25 cellular contexts compared by ENCODE assay signal in the genomic region with DNA sequence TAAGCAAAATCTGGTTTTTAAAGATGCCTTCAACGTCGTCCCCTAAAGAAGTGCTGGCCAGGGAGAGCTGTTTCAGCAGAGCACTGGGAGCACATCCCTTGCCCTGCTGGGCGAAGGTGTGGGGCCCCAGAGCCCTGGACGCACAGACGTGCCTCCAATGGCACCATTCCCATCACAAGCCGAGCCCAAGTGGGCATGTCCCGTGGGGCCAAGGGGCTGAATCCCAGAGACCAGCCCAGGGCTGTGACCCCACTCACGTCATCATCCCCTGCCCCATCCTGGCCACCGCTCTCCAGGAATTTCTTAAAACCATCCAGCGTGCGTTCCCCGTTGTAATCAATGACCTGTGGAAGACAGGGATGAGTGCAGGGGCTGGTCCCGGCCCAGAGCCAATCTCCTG. TPM values are rescaled to one million over a fixed set of nuclear protein-coding genes. Genes with fewer than 3 reads are reported as not detected.
DNase-seq lines count a peak whose midpoint lies in the region; TF ChIP-seq lines count a peak whose summit lies in the region.
"Had no signal": no experiment of that assay in that cellular context is flagged by ENCODE, and none has a peak within 500 bp of the region (broad histone marks: within the 10 kb centered on the region; RNA-seq: fewer than 3 reads in every experiment).

No MANE protein-coding gene starts in this region.

- H3K27ac Mint-ChIP-seq in CD14-positive monocyte (peak overlapping the region in 4 of 7 donors; percentile 22 to 66 (median 50)), endothelial cell (ENCODE audit: unreplicated experiment) (no peak overlapping the region)
- H3K27ac Mint-ChIP-seq: CD4-positive, alpha-beta memory T cell had no signal

- TF ChIP-seq CTCF in CD14-positive monocyte (IDR thresholded peaks at IDR 0.05) (no peak), HL-60 (IDR thresholded peaks at IDR 0.05; ENCODE audit: insufficient read depth, low read length) (no peak), endothelial cell (IDR thresholded peaks at IDR 0.05; ENCODE audit: unreplicated experiment) (no peak)

- no peaks in the 10 kb centered on the region for H3K27me3 ChIP-seq in HL-60 (ENCODE audit: insufficient read depth, poor library complexity, severe bottlenecking)
- H3K27me3 ChIP-seq: BLaER1 treated with 17β-estradiol and CSF1 and Interleukin-3, amounts not matched to agents 10 nM and 100 nM; Peyer's patch had no signal

- H3K9me3 Mint-ChIP-seq in CD14-positive monocyte (peaks cover 0 to 2% (median 0%) of the 10 kb centered on the region in 7 donors), endothelial cell (ENCODE audit: unreplicated experiment) (no peaks in the 10 kb centered on the region)
- H3K9me3 Mint-ChIP-seq: IgD-negative memory B cell had no signal

- no peak overlapping the region for H3K4me3 ChIP-seq in HL-60 (replicated peaks; ENCODE audit: insufficient read depth, low read length)
- H3K4me3 ChIP-seq: A549; BLaER1 treated with 17β-estradiol and CSF1 and Interleukin-3, amounts not matched to agents 10 nM and 100 nM; GM23248; Peyer's patch; SK-N-MC had no signal

- H3K36me3 Mint-ChIP-seq in CD14-positive monocyte, result peaks cover 49 to 71% of the 10 kb centered on the region in 2 donors
- peaks cover 26% of the 10 kb centered on the region for H3K36me3 Mint-ChIP-seq in endothelial cell (ENCODE audit: low read depth, unreplicated experiment)
- H3K36me3 Mint-ChIP-seq: IgD-negative memory B cell had no signal

- H3K4me1 Mint-ChIP-seq in CD14-positive monocyte (peaks cover 17% of the 10 kb centered on the region), endothelial cell (ENCODE audit: unreplicated experiment) (no peaks in the 10 kb centered on the region)
- H3K4me1 Mint-ChIP-seq: CD4-positive, alpha-beta memory T cell; IgD-negative memory B cell had no signal

- no peak for DNase-seq in CD14-positive monocyte (ENCODE audit: low spot score)
- DNase-seq in HL-60 (ENCODE audit: low read depth in 1 of 2, low spot score in 1 of 2), result no peak
- DNase-seq in endothelial cell (ENCODE audit: low spot score), result no peak
- DNase-seq in stimulated activated CD4-positive, alpha-beta T cell treated with anti-CD3 and anti-CD28 coated beads, Interleukin-2, amount 100 ng/mL, for 24 hours, result no peak
- DNase-seq in hippocampal formation (lab: John Stamatoyannopoulos, UW), result no peak
- DNase-seq in NCI-H446 (lab: John Stamatoyannopoulos, UW), result no peak
- DNase-seq: AML-193; CD4-positive, alpha-beta memory T cell; COR-L47; GM23248; H7; NCI-H1092; NCI-H1417 treated with DMSO at 0.1 percent for 48 hours; NCI-H1694 treated with DMSO at 0.1 percent for 48 hours; NCI-H2081; NCI-H2227 treated with DMSO at 0.1 percent for 48 hours; NCI-H510A; NCI-H69; SIG-M5 had no signal

- H3K27ac ChIP-seq in HL-60 (replicated peaks), result peak overlapping the region; percentile 97
- H3K27ac ChIP-seq: A549, GM23248, Peyer's patch, SK-N-MC had no signal

- H3K27me3 Mint-ChIP-seq in CD14-positive monocyte (ENCODE audit: low read depth in 3 of 3) (peaks cover 0 to 3% (median 0%) of the 10 kb centered on the region in 3 donors), endothelial cell (ENCODE audit: unreplicated experiment) (peaks cover 10% of the 10 kb centered on the region)
- H3K27me3 Mint-ChIP-seq: CD4-positive, alpha-beta memory T cell; IgD-negative memory B cell had no signal

- intact Hi-C loops in CD14-positive monocyte (cut with micrococcal nuclease), result no loop called here

- H3K4me3 Mint-ChIP-seq in CD14-positive monocyte (peak overlapping the region in 1 of 2 donors; percentile 24), endothelial cell (ENCODE audit: unreplicated experiment) (peak overlapping the region; percentile 25)
- H3K4me3 Mint-ChIP-seq: CD4-positive, alpha-beta memory T cell; IgD-negative memory B cell had no signal

RNA-seq across cellular contexts. Expression of gene PPP1R27, which starts 10.0 kb away (rescaled TPM):
- under 1 TPM; 0.22 to 0.33 TPM for polyA plus RNA-seq in CD14-positive monocyte
- not detected for total RNA-seq in endothelial cell (ENCODE audit: unreplicated experiment)
- total RNA-seq: CD4-positive, alpha-beta memory T cell; GM23248; H7; OCI-LY7; Peyer's patch had no signal
- polyA plus RNA-seq: GM23248, IgD-negative memory B cell had no signal

RNA-seq across cellular contexts. Expression of gene MCRIP1, which starts 11.8 kb away (rescaled TPM):
- polyA plus RNA-seq in CD14-positive monocyte, result 10 to 100 TPM; 48.5 to 63.0 TPM
- 190 TPM for total RNA-seq in endothelial cell (ENCODE audit: unreplicated experiment)

RNA-seq across cellular contexts. Expression of gene P4HB, which starts 15.4 kb away (rescaled TPM):
- 100 to 1,000 TPM; 291 to 297 TPM for polyA plus RNA-seq in CD14-positive monocyte
- total RNA-seq in endothelial cell (ENCODE audit: unreplicated experiment), result 678 TPM

RNA-seq across cellular contexts. Expression of gene ARHGDIA, which starts 26.2 kb away (rescaled TPM):
- 10 to 100 TPM; 86.3 to 97.2 TPM for polyA plus RNA-seq in CD14-positive monocyte
- total RNA-seq in endothelial cell (ENCODE audit: unreplicated experiment), result 443 TPM

RNA-seq across cellular contexts. Expression of gene GCGR, which starts 40.9 kb away (rescaled TPM):
- not detected for polyA plus RNA-seq in CD14-positive monocyte
- not detected for total RNA-seq in endothelial cell (ENCODE audit: unreplicated experiment)
- total RNA-seq: CD4-positive, alpha-beta memory T cell; GM23248; OCI-LY7 had no signal
- polyA plus RNA-seq: CD4-positive, alpha-beta memory T cell; GM23248; IgD-negative memory B cell had no signal
